In the genomic region with DNA sequence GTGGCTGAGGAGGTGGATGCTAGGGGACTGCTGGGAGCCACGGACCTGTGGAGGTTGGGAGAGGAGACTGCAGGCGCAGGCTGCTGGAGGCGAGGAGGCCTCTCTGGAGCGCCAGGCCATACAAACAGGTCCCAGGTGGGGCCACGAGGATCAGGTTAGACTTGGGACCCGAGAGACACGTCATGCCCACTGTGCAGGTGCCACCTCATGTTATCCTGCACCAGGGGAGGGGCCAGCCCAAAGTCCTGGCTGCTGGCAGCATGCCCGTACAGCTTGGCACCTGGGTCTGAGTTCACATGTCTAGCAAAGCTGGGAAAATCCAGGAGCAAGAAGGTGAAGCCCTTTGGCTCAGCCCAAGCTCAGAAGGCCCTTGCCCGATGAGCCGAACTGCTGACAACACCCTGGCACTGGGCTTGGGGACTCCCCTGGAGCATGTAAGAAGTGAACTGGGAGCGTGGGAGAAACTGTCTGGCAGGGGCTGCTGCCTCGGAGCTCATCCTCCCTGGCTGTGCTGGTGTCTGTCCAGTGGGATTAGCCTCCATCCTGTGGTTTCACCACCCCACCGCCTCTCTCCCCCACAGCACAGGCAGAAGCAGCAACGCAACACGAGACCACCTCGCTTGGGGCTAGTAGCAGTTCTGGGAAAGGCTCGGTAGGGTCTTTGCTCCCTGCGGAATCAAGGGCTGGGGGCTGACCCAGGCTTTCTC, we compare ENCODE assay signal across 2 cellular contexts.
TF ChIP-seq lines count a peak whose summit lies in the region.

No MANE protein-coding gene starts in this region.

TF ChIP-seq in HEK293, 187 proteins besides CTCF, POLR2A, EP300 and RAD21 (continued from another document):
- TF ChIP-seq, protein P1, sequence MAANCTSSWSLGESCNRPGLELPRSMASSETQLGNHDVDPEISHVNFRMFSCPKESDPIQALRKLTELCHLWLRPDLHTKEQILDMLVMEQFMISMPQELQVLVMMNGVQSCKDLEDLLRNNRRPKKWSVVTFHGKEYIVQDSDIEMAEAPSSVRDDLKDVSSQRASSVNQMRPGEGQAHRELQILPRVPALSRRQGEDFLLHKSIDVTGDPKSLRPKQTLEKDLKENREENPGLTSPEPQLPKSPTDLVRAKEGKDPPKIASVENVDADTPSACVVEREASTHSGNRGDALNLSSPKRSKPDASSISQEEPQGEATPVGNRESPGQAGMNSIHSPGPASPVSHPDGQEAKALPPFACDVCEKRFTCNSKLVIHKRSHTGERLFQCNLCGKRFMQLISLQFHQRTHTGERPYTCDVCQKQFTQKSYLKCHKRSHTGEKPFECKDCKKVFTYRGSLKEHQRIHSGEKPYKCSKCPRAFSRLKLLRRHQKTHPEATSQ (tag by site-specific recombination; IDR thresholded peaks at IDR 0.05), result no peak
- TF ChIP-seq, protein P2, sequence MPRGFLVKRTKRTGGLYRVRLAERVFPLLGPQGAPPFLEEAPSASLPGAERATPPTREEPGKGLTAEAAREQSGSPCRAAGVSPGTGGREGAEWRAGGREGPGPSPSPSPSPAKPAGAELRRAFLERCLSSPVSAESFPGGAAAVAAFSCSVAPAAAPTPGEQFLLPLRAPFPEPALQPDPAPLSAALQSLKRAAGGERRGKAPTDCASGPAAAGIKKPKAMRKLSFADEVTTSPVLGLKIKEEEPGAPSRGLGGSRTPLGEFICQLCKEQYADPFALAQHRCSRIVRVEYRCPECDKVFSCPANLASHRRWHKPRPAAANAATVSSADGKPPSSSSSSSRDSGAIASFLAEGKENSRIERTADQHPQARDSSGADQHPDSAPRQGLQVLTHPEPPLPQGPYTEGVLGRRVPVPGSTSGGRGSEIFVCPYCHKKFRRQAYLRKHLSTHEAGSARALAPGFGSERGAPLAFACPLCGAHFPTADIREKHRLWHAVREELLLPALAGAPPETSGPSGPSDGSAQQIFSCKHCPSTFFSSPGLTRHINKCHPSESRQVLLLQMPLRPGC (tag by site-specific recombination; IDR thresholded peaks at IDR 0.05), result no peak
- TF ChIP-seq, protein P3, sequence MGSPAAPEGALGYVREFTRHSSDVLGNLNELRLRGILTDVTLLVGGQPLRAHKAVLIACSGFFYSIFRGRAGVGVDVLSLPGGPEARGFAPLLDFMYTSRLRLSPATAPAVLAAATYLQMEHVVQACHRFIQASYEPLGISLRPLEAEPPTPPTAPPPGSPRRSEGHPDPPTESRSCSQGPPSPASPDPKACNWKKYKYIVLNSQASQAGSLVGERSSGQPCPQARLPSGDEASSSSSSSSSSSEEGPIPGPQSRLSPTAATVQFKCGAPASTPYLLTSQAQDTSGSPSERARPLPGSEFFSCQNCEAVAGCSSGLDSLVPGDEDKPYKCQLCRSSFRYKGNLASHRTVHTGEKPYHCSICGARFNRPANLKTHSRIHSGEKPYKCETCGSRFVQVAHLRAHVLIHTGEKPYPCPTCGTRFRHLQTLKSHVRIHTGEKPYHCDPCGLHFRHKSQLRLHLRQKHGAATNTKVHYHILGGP (tag by site-specific recombination; IDR thresholded peaks at IDR 0.05), result no peak
- TF ChIP-seq, protein P4, sequence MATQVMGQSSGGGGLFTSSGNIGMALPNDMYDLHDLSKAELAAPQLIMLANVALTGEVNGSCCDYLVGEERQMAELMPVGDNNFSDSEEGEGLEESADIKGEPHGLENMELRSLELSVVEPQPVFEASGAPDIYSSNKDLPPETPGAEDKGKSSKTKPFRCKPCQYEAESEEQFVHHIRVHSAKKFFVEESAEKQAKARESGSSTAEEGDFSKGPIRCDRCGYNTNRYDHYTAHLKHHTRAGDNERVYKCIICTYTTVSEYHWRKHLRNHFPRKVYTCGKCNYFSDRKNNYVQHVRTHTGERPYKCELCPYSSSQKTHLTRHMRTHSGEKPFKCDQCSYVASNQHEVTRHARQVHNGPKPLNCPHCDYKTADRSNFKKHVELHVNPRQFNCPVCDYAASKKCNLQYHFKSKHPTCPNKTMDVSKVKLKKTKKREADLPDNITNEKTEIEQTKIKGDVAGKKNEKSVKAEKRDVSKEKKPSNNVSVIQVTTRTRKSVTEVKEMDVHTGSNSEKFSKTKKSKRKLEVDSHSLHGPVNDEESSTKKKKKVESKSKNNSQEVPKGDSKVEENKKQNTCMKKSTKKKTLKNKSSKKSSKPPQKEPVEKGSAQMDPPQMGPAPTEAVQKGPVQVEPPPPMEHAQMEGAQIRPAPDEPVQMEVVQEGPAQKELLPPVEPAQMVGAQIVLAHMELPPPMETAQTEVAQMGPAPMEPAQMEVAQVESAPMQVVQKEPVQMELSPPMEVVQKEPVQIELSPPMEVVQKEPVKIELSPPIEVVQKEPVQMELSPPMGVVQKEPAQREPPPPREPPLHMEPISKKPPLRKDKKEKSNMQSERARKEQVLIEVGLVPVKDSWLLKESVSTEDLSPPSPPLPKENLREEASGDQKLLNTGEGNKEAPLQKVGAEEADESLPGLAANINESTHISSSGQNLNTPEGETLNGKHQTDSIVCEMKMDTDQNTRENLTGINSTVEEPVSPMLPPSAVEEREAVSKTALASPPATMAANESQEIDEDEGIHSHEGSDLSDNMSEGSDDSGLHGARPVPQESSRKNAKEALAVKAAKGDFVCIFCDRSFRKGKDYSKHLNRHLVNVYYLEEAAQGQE (tag by site-specific recombination; IDR thresholded peaks at IDR 0.05), result no peak
- TF ChIP-seq ZNF391 (tag by site-specific recombination; IDR thresholded peaks at IDR 0.05; ENCODE audit: borderline replicate concordance, low read depth), result no peak
- TF ChIP-seq ZBTB8A (tag by site-specific recombination; IDR thresholded peaks at IDR 0.05), result no peak
- TF ChIP-seq IKZF3 (tag by site-specific recombination; IDR thresholded peaks at IDR 0.05), result no peak
- TF ChIP-seq ZNF626 (tag by site-specific recombination; IDR thresholded peaks at IDR 0.05), result no peak
- TF ChIP-seq, protein P5, sequence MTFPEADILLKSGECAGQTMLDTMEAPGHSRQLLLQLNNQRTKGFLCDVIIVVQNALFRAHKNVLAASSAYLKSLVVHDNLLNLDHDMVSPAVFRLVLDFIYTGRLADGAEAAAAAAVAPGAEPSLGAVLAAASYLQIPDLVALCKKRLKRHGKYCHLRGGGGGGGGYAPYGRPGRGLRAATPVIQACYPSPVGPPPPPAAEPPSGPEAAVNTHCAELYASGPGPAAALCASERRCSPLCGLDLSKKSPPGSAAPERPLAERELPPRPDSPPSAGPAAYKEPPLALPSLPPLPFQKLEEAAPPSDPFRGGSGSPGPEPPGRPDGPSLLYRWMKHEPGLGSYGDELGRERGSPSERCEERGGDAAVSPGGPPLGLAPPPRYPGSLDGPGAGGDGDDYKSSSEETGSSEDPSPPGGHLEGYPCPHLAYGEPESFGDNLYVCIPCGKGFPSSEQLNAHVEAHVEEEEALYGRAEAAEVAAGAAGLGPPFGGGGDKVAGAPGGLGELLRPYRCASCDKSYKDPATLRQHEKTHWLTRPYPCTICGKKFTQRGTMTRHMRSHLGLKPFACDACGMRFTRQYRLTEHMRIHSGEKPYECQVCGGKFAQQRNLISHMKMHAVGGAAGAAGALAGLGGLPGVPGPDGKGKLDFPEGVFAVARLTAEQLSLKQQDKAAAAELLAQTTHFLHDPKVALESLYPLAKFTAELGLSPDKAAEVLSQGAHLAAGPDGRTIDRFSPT (tag by site-specific recombination; IDR thresholded peaks at IDR 0.05), result 0 out of 2 replicates have a peak, but pooled peaks have one; percentile 34
- TF ChIP-seq ZNF600 (tag by site-specific recombination; IDR thresholded peaks at IDR 0.05), result 0 out of 2 replicates have a peak, but pooled peaks have one; percentile 14
- 0 out of 2 replicates have a peak, but pooled peaks have one; percentile 9 for TF ChIP-seq GLIS1 (tag by site-specific recombination; IDR thresholded peaks at IDR 0.05)
TF ChIP-seq in HEK293: peak in this region for 5.

TF ChIP-seq in liver, 16 proteins besides CTCF, POLR2A, EP300 and RAD21 (continued from another document):
- TF ChIP-seq HNF4G (IDR thresholded peaks at IDR 0.05) (peak; percentile 94), SP1 (IDR thresholded peaks at IDR 0.05) (peak; percentile 98), RXRA (IDR thresholded peaks at IDR 0.05) (peak; percentile 87 to 97), FOXA1 (IDR thresholded peaks at IDR 0.05) (peak; percentile 38), JUND (IDR thresholded peaks at IDR 0.05) (peak; percentile 62 to 83), NR2F2 (IDR thresholded peaks at IDR 0.05) (peak; percentile 46), GABPA (IDR thresholded peaks at IDR 0.05 in 1 of 2, conservative IDR thresholded peaks at IDR 0.05 in 1 of 2) (peak in 1 of 2 donors; percentile 83), FOXA2 (IDR thresholded peaks at IDR 0.05) (peak; percentile 55), HNF4A (conservative IDR thresholded peaks at IDR 0.05) (peak; percentile 97 to 99), TAF1 (conservative IDR thresholded peaks at IDR 0.05) (no peak), EGR1 (IDR thresholded peaks at IDR 0.05; ENCODE audit: low read depth in 2 of 2) (peak; percentile 11 to 77)
- TF ChIP-seq, protein P6, sequence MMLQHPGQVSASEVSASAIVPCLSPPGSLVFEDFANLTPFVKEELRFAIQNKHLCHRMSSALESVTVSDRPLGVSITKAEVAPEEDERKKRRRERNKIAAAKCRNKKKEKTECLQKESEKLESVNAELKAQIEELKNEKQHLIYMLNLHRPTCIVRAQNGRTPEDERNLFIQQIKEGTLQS (IDR thresholded peaks at IDR 0.05), result peak; percentile 74
- TF ChIP-seq, protein P7, sequence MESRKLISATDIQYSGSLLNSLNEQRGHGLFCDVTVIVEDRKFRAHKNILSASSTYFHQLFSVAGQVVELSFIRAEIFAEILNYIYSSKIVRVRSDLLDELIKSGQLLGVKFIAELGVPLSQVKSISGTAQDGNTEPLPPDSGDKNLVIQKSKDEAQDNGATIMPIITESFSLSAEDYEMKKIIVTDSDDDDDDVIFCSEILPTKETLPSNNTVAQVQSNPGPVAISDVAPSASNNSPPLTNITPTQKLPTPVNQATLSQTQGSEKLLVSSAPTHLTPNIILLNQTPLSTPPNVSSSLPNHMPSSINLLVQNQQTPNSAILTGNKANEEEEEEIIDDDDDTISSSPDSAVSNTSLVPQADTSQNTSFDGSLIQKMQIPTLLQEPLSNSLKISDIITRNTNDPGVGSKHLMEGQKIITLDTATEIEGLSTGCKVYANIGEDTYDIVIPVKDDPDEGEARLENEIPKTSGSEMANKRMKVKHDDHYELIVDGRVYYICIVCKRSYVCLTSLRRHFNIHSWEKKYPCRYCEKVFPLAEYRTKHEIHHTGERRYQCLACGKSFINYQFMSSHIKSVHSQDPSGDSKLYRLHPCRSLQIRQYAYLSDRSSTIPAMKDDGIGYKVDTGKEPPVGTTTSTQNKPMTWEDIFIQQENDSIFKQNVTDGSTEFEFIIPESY (IDR thresholded peaks at IDR 0.05), result peak; percentile 84
- TF ChIP-seq, protein P8, sequence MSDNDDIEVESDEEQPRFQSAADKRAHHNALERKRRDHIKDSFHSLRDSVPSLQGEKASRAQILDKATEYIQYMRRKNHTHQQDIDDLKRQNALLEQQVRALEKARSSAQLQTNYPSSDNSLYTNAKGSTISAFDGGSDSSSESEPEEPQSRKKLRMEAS (IDR thresholded peaks at IDR 0.05), result peak; percentile 99
TF ChIP-seq in liver: peak in this region for 15.
